34 cellular contexts compared by ENCODE assay signal in genomic region chr16:10694830-10695229, GRCh38. TPM values are rescaled to one million over a fixed set of nuclear protein-coding genes. Genes with fewer than 3 reads are reported as not detected.
"Had no signal": no experiment of that assay in that cellular context is flagged by ENCODE, and none has a peak within 500 bp of the region (broad histone marks: within the 10 kb centered on the region; RNA-seq: fewer than 3 reads in every experiment).

Gene TEKT5, minus strand, starts transcription at chr16:10694930. Its CDS starts 57 bp downstream, at chr16:10694873.

- H3K9me3 ChIP-seq: SJSA1, SK-N-SH had no signal

- H3K27me3 ChIP-seq: brain microvascular endothelial cell, SJSA1 had no signal

- H3K4me3 Mint-ChIP-seq: activated CD4-positive, alpha-beta T cell treated with anti-CD3 and anti-CD28 coated beads, Interleukin-2, amount 10 ng/mL, durations not matched to agents 24 days and 14 days; activated CD8-positive, alpha-beta T cell treated with anti-CD3 and anti-CD28 coated beads for 36 hours; activated naive CD8-positive, alpha-beta T cell treated with anti-CD3 and anti-CD28 coated beads for 36 hours; activated T-cell treated with anti-CD3 and anti-CD28 coated beads, Interleukin-2, amount 50 U/mL, for 72 hours; activated T-helper 17 cell treated with anti-CD3 and anti-CD28 coated beads, Interleukin-2, amount 50 U/mL, for 72 hours; T-helper 1 cell treated with Interleukin-12 subunit alpha and Interleukin-12 subunit beta and Interleukin-4 antibody, amounts not matched to agents 30 μg/mL and 1 μg/mL, for 36 hours; T-helper 2 cell treated with Interferon-gamma antibody and Interleukin-4, amounts not matched to agents 5 μg/mL and 100 μg/mL, for 36 hours had no signal

- H3K4me2 ChIP-seq: SK-N-SH had no signal

- H3K9ac ChIP-seq: SK-N-SH had no signal

- FAIRE-seq: RCC 7860, TTC549 had no signal

- H3K4me1 Mint-ChIP-seq: activated CD4-positive, alpha-beta T cell treated with anti-CD3 and anti-CD28 coated beads, Interleukin-2, amount 10 ng/mL, durations not matched to agents 24 days and 14 days; activated naive CD8-positive, alpha-beta T cell treated with anti-CD3 and anti-CD28 coated beads for 36 hours; activated T-helper 17 cell treated with anti-CD3 and anti-CD28 coated beads, Interleukin-2, amount 50 U/mL, for 72 hours had no signal

- H3K4me1 ChIP-seq: SJSA1 had no signal

- H3K27ac ChIP-seq: brain microvascular endothelial cell, SJSA1 had no signal

- ATAC-seq: activated CD8-positive, alpha-beta T cell treated with anti-CD3 and anti-CD28 coated beads for 36 hours; activated T-helper 17 cell treated with anti-CD3 and anti-CD28 coated beads, Interleukin-2, amount 50 U/mL, for 72 hours; PC-3 had no signal

- H3K36me3 Mint-ChIP-seq: activated naive CD8-positive, alpha-beta T cell treated with anti-CD3 and anti-CD28 coated beads for 36 hours had no signal

- H3K36me3 ChIP-seq: brain microvascular endothelial cell, SJSA1 had no signal

- H3K27ac Mint-ChIP-seq: activated CD4-positive, alpha-beta T cell treated with anti-CD3 and anti-CD28 coated beads, Interleukin-2, amount 10 ng/mL, durations not matched to agents 24 days and 14 days; activated CD8-positive, alpha-beta T cell treated with anti-CD3 and anti-CD28 coated beads for 36 hours; activated naive CD8-positive, alpha-beta T cell treated with anti-CD3 and anti-CD28 coated beads for 36 hours; activated T-cell treated with anti-CD3 and anti-CD28 coated beads, Interleukin-2, amount 50 U/mL, for 72 hours; activated T-helper 17 cell treated with anti-CD3 and anti-CD28 coated beads, Interleukin-2, amount 50 U/mL, for 72 hours; T-helper 1 cell treated with Interleukin-12 subunit alpha and Interleukin-12 subunit beta and Interleukin-4 antibody, amounts not matched to agents 30 μg/mL and 1 μg/mL, for 36 hours; T-helper 2 cell treated with Interferon-gamma antibody and Interleukin-4, amounts not matched to agents 5 μg/mL and 100 μg/mL, for 36 hours had no signal

- DNase-seq: activated CD4-positive, alpha-beta T cell treated with anti-CD3 and anti-CD28 coated beads, Interleukin-2, amount 10 ng/mL, durations not matched to agents 24 days and 14 days; activated CD4-positive, alpha-beta T cell treated with anti-CD3 and anti-CD28 coated beads, Interleukin-2, amount 50 U/mL, for 4 hours; activated CD8-positive, alpha-beta T cell treated with anti-CD3 and anti-CD28 coated beads for 36 hours; activated effector memory CD4-positive, alpha-beta T cell treated with anti-CD3 and anti-CD28 coated beads, Interleukin-2, amount 50 U/mL, for 16 hours; activated naive CD4-positive, alpha-beta T cell; activated naive CD4-positive, alpha-beta T cell treated with anti-CD3 and anti-CD28 coated beads, Interleukin-2, amount 50 U/mL, for 16 hours; activated naive CD8-positive, alpha-beta T cell treated with anti-CD3 and anti-CD28 coated beads for 36 hours; activated T-cell treated with anti-CD3 and anti-CD28 coated beads, Interleukin-2, amount 50 U/mL, for 1 hour; activated T-cell treated with anti-CD3 and anti-CD28 coated beads, Interleukin-2, amount 50 U/mL, for 72 hours; amniotic stem cell; brain microvascular endothelial cell; central memory CD4-positive, alpha-beta T cell; NCI-H1092 treated with DMSO at 0.1 percent for 48 hours; NCI-H1417; NCI-H146; NCI-H187; NCI-H2029 treated with DMSO at 0.1 percent for 48 hours; NCI-H2107; NCI-H345; NCI-H524 treated with DMSO at 0.1 percent for 48 hours; NK-92 treated with Interleukin-12 subunit alpha and Interleukin-12 subunit beta, amount 100 ng/mL, for 24 hours; PC-3; SHP77 treated with DMSO at 0.1 percent for 48 hours; SK-N-SH had no signal

- H3K9me3 Mint-ChIP-seq: activated CD4-positive, alpha-beta T cell treated with anti-CD3 and anti-CD28 coated beads, Interleukin-2, amount 10 ng/mL, durations not matched to agents 24 days and 14 days; activated CD8-positive, alpha-beta T cell treated with anti-CD3 and anti-CD28 coated beads for 36 hours; activated naive CD8-positive, alpha-beta T cell treated with anti-CD3 and anti-CD28 coated beads for 36 hours; activated T-cell treated with anti-CD3 and anti-CD28 coated beads, Interleukin-2, amount 50 U/mL, for 72 hours; activated T-helper 17 cell treated with anti-CD3 and anti-CD28 coated beads, Interleukin-2, amount 50 U/mL, for 72 hours; T-helper 1 cell treated with Interleukin-12 subunit alpha and Interleukin-12 subunit beta and Interleukin-4 antibody, amounts not matched to agents 30 μg/mL and 1 μg/mL, for 36 hours; T-helper 2 cell treated with Interferon-gamma antibody and Interleukin-4, amounts not matched to agents 5 μg/mL and 100 μg/mL, for 36 hours had no signal

- H3K4me3 ChIP-seq: SJSA1 had no signal

RNA-seq across cellular contexts. Expression of gene TEKT5, which starts in this region (rescaled TPM):
- total RNA-seq: activated CD4-positive, alpha-beta T cell treated with anti-CD3 and anti-CD28 coated beads, Interleukin-2, amount 10 ng/mL, durations not matched to agents 24 days and 14 days; activated CD8-positive, alpha-beta memory T cell treated with anti-CD3 and anti-CD28 coated beads for 36 hours; activated naive CD8-positive, alpha-beta T cell treated with anti-CD3 and anti-CD28 coated beads for 36 hours; cerebellum; LHCN-M2; NCI-H460; PC-3; SJSA1 had no signal
- polyA plus RNA-seq: SK-N-SH had no signal
